In the genomic region with DNA sequence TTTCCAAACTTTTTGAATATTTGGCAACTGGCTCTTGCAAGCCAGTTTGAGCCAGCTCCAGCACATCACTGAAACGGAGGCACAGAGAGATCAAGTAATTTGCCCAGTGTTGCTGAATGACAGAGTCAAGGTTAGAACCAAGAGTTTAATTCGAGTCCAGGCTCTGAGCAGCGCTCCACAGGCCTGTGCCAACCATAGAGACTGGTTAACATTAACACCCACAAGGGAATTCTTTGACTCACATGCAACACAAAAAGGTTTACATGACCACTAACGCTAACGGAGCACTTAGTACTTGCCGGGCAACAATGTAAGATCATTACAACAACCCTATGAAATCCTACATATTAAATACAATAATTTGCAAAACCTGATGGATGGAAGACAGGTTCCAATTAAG, we compare ENCODE assay signal across 8 cellular contexts. TPM values are rescaled to one million over a fixed set of nuclear protein-coding genes. Genes with fewer than 3 reads are reported as not detected.
DNase-seq lines count a peak whose midpoint lies in the region; ATAC-seq and TF ChIP-seq lines count a peak whose summit lies in the region.

No MANE protein-coding gene starts in this region.

- H3K4me1 Mint-ChIP-seq in activated CD4-positive, alpha-beta memory T cell treated with anti-CD3 and anti-CD28 coated beads for 36 hours (ENCODE audit: low read depth): peaks cover 53% of the 10 kb centered on the region
- H3K4me1 Mint-ChIP-seq in stimulated activated naive CD8-positive, alpha-beta T cell treated with anti-CD3 and anti-CD28 coated beads, Interleukin-15, amount 100 ng/mL, for 72 hours: peaks cover 55% of the 10 kb centered on the region

- H3K27ac Mint-ChIP-seq in activated CD4-positive, alpha-beta memory T cell treated with anti-CD3 and anti-CD28 coated beads for 36 hours: peak overlapping the region; percentile 85
- H3K27ac Mint-ChIP-seq in stimulated activated naive CD8-positive, alpha-beta T cell treated with anti-CD3 and anti-CD28 coated beads, Interleukin-15, amount 100 ng/mL, for 72 hours: peak overlapping the region; percentile 29 to 83

- H3K4me3 ChIP-seq in SK-N-SH (ENCODE audit: low read depth in 2 of 2, low read length in 1 of 2): peak overlapping the region; percentile 63 to 71; a peak in 2 of 4 replicates
- peak overlapping the region; percentile 80 for H3K4me3 ChIP-seq in fibroblast of mammary gland (ENCODE audit: control insufficient read depth, low read depth, low read length)

- CTCF ChIA-PET in SK-N-SH (lab: Yijun Ruan, JAX): interaction anchor here (0.9 to 1.3 kb wide), 3 partner anchors 12 to 342 kb away, joined by 3 to 5 read pairs (median 3); no protein-coding TSS in a partner anchor
- CTCF ChIA-PET in activated CD4-positive, alpha-beta memory T cell treated with anti-CD3 and anti-CD28 coated beads for 36 hours (lab: Charles Lee): interaction anchor here (0.6 to 2.5 kb wide), 5 partner anchors 11 to 185 kb away, joined by 3 to 26 read pairs (median 4); partner anchors contain the start of gene INPP5F

- H3K36me3 ChIP-seq in SK-N-SH (replicated peaks in 1 of 2; ENCODE audit: control insufficient read depth in 1 of 2, insufficient read depth in 2 of 2, low read length in 1 of 2): no peaks in the 10 kb centered on the region

- no peaks in the 10 kb centered on the region for H4K20me1 ChIP-seq in SK-N-SH (ENCODE audit: insufficient read depth)

- no peaks in the 10 kb centered on the region for H3K9me3 ChIP-seq in SK-N-SH

- POLR2A ChIA-PET in SK-N-SH (lab: Yijun Ruan, JAX): interaction anchor here (0.6 kb wide), 1 partner anchor 31 kb away, joined by 6 read pairs; no protein-coding TSS in a partner anchor
- POLR2A ChIA-PET in activated CD4-positive, alpha-beta memory T cell treated with anti-CD3 and anti-CD28 coated beads for 36 hours (lab: Charles Lee): interaction anchor here (0.9 to 2.9 kb wide), 3 partner anchors 23 to 55 kb away, joined by 3 to 20 read pairs (median 17); no protein-coding TSS in a partner anchor

- H3F3A ChIP-seq in SK-N-SH (replicated peaks; ENCODE audit: insufficient read depth): peaks cover 4% of the 10 kb centered on the region

- no peak for TF ChIP-seq RAD21 in SK-N-SH (IDR thresholded peaks at IDR 0.05; ENCODE audit: low read length)

- no peak overlapping the region for H3K27ac ChIP-seq in SK-N-SH (ENCODE audit: low read depth in 2 of 2, low read length in 1 of 2)

- H3K9me3 Mint-ChIP-seq in activated CD4-positive, alpha-beta memory T cell treated with anti-CD3 and anti-CD28 coated beads for 36 hours: no peaks in the 10 kb centered on the region
- no peaks in the 10 kb centered on the region for H3K9me3 Mint-ChIP-seq in stimulated activated naive CD8-positive, alpha-beta T cell treated with anti-CD3 and anti-CD28 coated beads, Interleukin-15, amount 100 ng/mL, for 72 hours

- peaks cover 8% of the 10 kb centered on the region for H3K36me3 Mint-ChIP-seq in activated CD4-positive, alpha-beta memory T cell treated with anti-CD3 and anti-CD28 coated beads for 36 hours

- H3K4me2 ChIP-seq in SK-N-SH: peak overlapping the region; percentile 97

- H3K4me3 Mint-ChIP-seq in activated CD4-positive, alpha-beta memory T cell treated with anti-CD3 and anti-CD28 coated beads for 36 hours: peak overlapping the region; percentile 79
- peak overlapping the region; percentile 82 to 83 for H3K4me3 Mint-ChIP-seq in stimulated activated naive CD8-positive, alpha-beta T cell treated with anti-CD3 and anti-CD28 coated beads, Interleukin-15, amount 100 ng/mL, for 72 hours

- H3K27me3 ChIP-seq in SK-N-SH (ENCODE audit: insufficient read depth): no peaks in the 10 kb centered on the region

- ATAC-seq in SK-N-SH treated with all-trans-retinoic acid at 6 μM for 48 hours: no peak
- ATAC-seq in stimulated activated naive CD8-positive, alpha-beta T cell treated with anti-CD3 and anti-CD28 coated beads, Interleukin-15, amount 100 ng/mL, for 72 hours: peak; percentile 28
- ATAC-seq in HG02623 (IDR thresholded peaks at IDR 0.05; ENCODE audit: unreplicated experiment): no peak

- 92% methylated on average over 6 of the region's 6 CpGs for WGBS in SK-N-SH (ENCODE audit: low lambda C conversion rate)

- no peak for TF ChIP-seq EP300 in SK-N-SH (IDR thresholded peaks at IDR 0.05; ENCODE audit: borderline replicate concordance in 1 of 2, low read depth in 1 of 2, low read length in 1 of 2)

- TF ChIP-seq CTCF in SK-N-SH (IDR thresholded peaks at IDR 0.05) (no peak), fibroblast of mammary gland (conservative IDR thresholded peaks at IDR 0.05; ENCODE audit: control insufficient read depth, insufficient read depth, low read depth, low read length) (no peak)

- peaks cover 61% of the 10 kb centered on the region for H3K79me2 ChIP-seq in SK-N-SH (ENCODE audit: insufficient read depth)

- H3K9me2 ChIP-seq in SK-N-SH: no peaks in the 10 kb centered on the region

- H3K4me1 ChIP-seq in SK-N-SH (ENCODE audit: control insufficient read depth in 1 of 2, insufficient read depth in 2 of 2, low read depth in 1 of 2, low read length in 1 of 2): peaks cover 2 to 17% of the 10 kb centered on the region in 2 experiments; a peak in 3 of 4 replicates

- H3K9ac ChIP-seq in SK-N-SH: no peak overlapping the region

- intact Hi-C loops in activated CD4-positive, alpha-beta memory T cell treated with anti-CD3 and anti-CD28 coated beads for 36 hours (cut with micrococcal nuclease): loop anchor here (1.0 to 5.0 kb wide), 8 partner anchors 25 to 789 kb away; partner anchors contain the start of genes CACUL1, INPP5F and PRDX3

- no peaks in the 10 kb centered on the region for H3K27me3 Mint-ChIP-seq in activated CD4-positive, alpha-beta memory T cell treated with anti-CD3 and anti-CD28 coated beads for 36 hours
- H3K27me3 Mint-ChIP-seq in stimulated activated naive CD8-positive, alpha-beta T cell treated with anti-CD3 and anti-CD28 coated beads, Interleukin-15, amount 100 ng/mL, for 72 hours: no peaks in the 10 kb centered on the region

- DNase-seq in SK-N-SH: no peak
- DNase-seq in activated CD4-positive, alpha-beta memory T cell treated with anti-CD3 and anti-CD28 coated beads for 36 hours: peak; percentile 51
- peak; percentile 61 for DNase-seq in fibroblast of mammary gland (ENCODE audit: low read depth)
- DNase-seq in stimulated activated naive CD8-positive, alpha-beta T cell treated with anti-CD3 and anti-CD28 coated beads, Interleukin-15, amount 100 ng/mL, for 72 hours: peak; percentile 28 to 54
- DNase-seq in NCI-H748 (lab: John Stamatoyannopoulos, UW; ENCODE audit: unreplicated experiment): no peak
- DNase-seq in Kasumi-1 (lab: John Stamatoyannopoulos, UW): no peak

- no peak overlapping the region for H2AFZ ChIP-seq in SK-N-SH (ENCODE audit: low read depth)

TF ChIP-seq in SK-N-SH, 30 proteins besides CTCF, POLR2A, EP300 and RAD21 (continues in another document):
- TF ChIP-seq GABPA (IDR thresholded peaks at IDR 0.05; ENCODE audit: low read depth) (no peak), MEF2A (IDR thresholded peaks at IDR 0.05; ENCODE audit: borderline replicate concordance, low read depth) (no peak), TCF12 (IDR thresholded peaks at IDR 0.05) (no peak), NFIC (IDR thresholded peaks at IDR 0.05; ENCODE audit: borderline replicate concordance) (no peak), TEAD4 (IDR thresholded peaks at IDR 0.05; ENCODE audit: borderline replicate concordance, insufficient read depth) (no peak), ELF1 (IDR thresholded peaks at IDR 0.05) (no peak)
- TF ChIP-seq, protein P1, sequence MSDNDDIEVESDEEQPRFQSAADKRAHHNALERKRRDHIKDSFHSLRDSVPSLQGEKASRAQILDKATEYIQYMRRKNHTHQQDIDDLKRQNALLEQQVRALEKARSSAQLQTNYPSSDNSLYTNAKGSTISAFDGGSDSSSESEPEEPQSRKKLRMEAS (IDR thresholded peaks at IDR 0.05; ENCODE audit: low read depth): no peak
- TF ChIP-seq, protein P2, sequence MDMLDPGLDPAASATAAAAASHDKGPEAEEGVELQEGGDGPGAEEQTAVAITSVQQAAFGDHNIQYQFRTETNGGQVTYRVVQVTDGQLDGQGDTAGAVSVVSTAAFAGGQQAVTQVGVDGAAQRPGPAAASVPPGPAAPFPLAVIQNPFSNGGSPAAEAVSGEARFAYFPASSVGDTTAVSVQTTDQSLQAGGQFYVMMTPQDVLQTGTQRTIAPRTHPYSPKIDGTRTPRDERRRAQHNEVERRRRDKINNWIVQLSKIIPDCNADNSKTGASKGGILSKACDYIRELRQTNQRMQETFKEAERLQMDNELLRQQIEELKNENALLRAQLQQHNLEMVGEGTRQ (IDR thresholded peaks at IDR 0.05; ENCODE audit: borderline replicate concordance, low read depth, low read length): no peak

TF ChIP-seq in SK-N-SH treated with all-trans-retinoic acid at 6 μM for 48 hours, 23 proteins besides CTCF, POLR2A, EP300 and RAD21 (continues in another document):
- TF ChIP-seq ARNTL (CRISPR knock-in tag; IDR thresholded peaks at IDR 0.05; ENCODE audit: borderline replicate concordance, low read depth): no peak
- no peak for TF ChIP-seq BACH2 (CRISPR knock-in tag; IDR thresholded peaks at IDR 0.05; ENCODE audit: borderline replicate concordance)
- TF ChIP-seq SNAI2 (CRISPR knock-in tag; IDR thresholded peaks at IDR 0.05): no peak
- TF ChIP-seq RARB (CRISPR knock-in tag; IDR thresholded peaks at IDR 0.05): no peak
- TF ChIP-seq ZFP30 (CRISPR knock-in tag; IDR thresholded peaks at IDR 0.05): no peak
- TF ChIP-seq CSDC2 (CRISPR knock-in tag; IDR thresholded peaks at IDR 0.05): no peak
- no peak for TF ChIP-seq OSR1 (CRISPR knock-in tag; IDR thresholded peaks at IDR 0.05)

RNA-seq across cellular contexts. Expression of gene RGS10, which starts 1.5 kb away (rescaled TPM):
- 41.2 and 44.6 TPM in 2 replicates for polyA plus RNA-seq in SK-N-SH (2012; rRNA removed)
- polyA plus RNA-seq in SK-N-SH (2012; cell fraction: cytosol; rRNA removed): 59.4 and 77.8 TPM in 2 replicates
- polyA plus RNA-seq in SK-N-SH (2012; cell fraction: nucleus; rRNA removed): 9.5 and 11.8 TPM in 2 replicates
- total RNA-seq in activated CD4-positive, alpha-beta memory T cell treated with anti-CD3 and anti-CD28 coated beads for 36 hours: 100 to 1,000 TPM; 158 to 173 TPM

RNA-seq across cellular contexts. Expression of gene TIAL1, which starts 55.7 kb away (rescaled TPM):
- 58.0 and 70.6 TPM in 2 replicates for polyA plus RNA-seq in SK-N-SH (2012; rRNA removed)
- polyA plus RNA-seq in SK-N-SH (2012; cell fraction: cytosol; rRNA removed): 50.3 and 65.2 TPM in 2 replicates
- 173 and 287 TPM in 2 replicates for polyA plus RNA-seq in SK-N-SH (2012; cell fraction: nucleus; rRNA removed)
- 100 to 1,000 TPM; 177 TPM for total RNA-seq in activated CD4-positive, alpha-beta memory T cell treated with anti-CD3 and anti-CD28 coated beads for 36 hours

Comparison
In these comparisons a context has a peak if more than half of its experiments do, and no peak if none do; other contexts are left out.
1. DNase-seq: peak in activated CD4-positive, alpha-beta memory T cell treated with anti-CD3 and anti-CD28 coated beads for 36 hours (single experiment), fibroblast of mammary gland (single experiment) and stimulated activated naive CD8-positive, alpha-beta T cell treated with anti-CD3 and anti-CD28 coated beads, Interleukin-15, amount 100 ng/mL, for 72 hours (2 of 2); none in SK-N-SH (single experiment), NCI-H748 (single experiment) and Kasumi-1 (0 of 2).